In the genomic region with DNA sequence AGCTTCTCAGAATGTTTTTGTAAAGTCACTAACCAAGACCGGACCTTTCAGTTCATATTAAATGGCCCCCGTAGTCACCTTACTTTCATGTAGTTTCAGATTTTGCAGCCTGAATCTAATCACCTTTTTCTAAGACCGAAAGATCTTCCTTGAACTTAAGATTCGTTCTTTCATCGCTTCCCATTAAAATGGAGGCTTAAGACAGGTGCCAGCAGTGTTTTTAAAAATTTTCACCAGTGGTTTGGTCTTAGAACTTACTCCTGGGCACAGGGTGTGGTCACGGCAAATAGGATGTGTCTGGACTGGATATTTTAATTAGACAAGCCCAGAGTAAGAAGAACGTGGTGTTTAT, we compare ENCODE assay signal across 8 cellular contexts. TPM values are rescaled to one million over a fixed set of nuclear protein-coding genes. Genes with fewer than 3 reads are reported as not detected.
DNase-seq lines count a peak whose midpoint lies in the region; ATAC-seq and TF ChIP-seq lines count a peak whose summit lies in the region.

No MANE protein-coding gene starts in this region.

- no peaks in the 10 kb centered on the region for H3K9me3 ChIP-seq in gastroesophageal sphincter

- no peak for ATAC-seq in gastroesophageal sphincter

- TF ChIP-seq POLR2A in gastroesophageal sphincter (IDR thresholded peaks at IDR 0.05): no peak

- TF ChIP-seq CTCF in WI38 (IDR thresholded peaks at IDR 0.05; ENCODE audit: low read depth, low read length): no peak
- TF ChIP-seq CTCF in gastroesophageal sphincter (IDR thresholded peaks at IDR 0.05): no peak
- TF ChIP-seq CTCF in retinal pigment epithelial cell (conservative IDR thresholded peaks at IDR 0.05; ENCODE audit: low read depth, low read length): no peak

- H3K4me1 ChIP-seq in gastroesophageal sphincter: peaks cover 12 to 43% (median 16%) of the 10 kb centered on the region in 3 donors

- peaks cover 9 to 32% of the 10 kb centered on the region in 2 donors for H3K36me3 ChIP-seq in gastroesophageal sphincter

- TF ChIP-seq EP300 in gastroesophageal sphincter (IDR thresholded peaks at IDR 0.05): no peak

- 0 to 1% methylated on average over 3 to 7 of the region's 7 CpGs for WGBS in gastroesophageal sphincter (ENCODE audit: low coverage in 1 of 2), 2 donors

- H3K27ac ChIP-seq in gastroesophageal sphincter: peak overlapping the region; percentile 91 to 98 (median 95)

- H3K4me3 ChIP-seq in WI38 (ENCODE audit: low read depth, low read length) (peak overlapping the region; percentile 100), gastroesophageal sphincter (peak overlapping the region; percentile 68 to 96), retinal pigment epithelial cell (ENCODE audit: low read length) (peak overlapping the region; percentile 91)

- DNase-seq in NCI-H146 (lab: John Stamatoyannopoulos, UW) (peak; percentile 35), NCI-H146 treated with DMSO at 0.1 percent for 48 hours (lab: John Stamatoyannopoulos, UW; ENCODE audit: unreplicated experiment) (no peak), retinal pigment epithelial cell (ENCODE audit: low read depth) (no peak), NCI-H2227 (lab: John Stamatoyannopoulos, UW; ENCODE audit: unreplicated experiment) (no peak), LoVo (ENCODE audit: low spot score) (no peak), GM19238 (ENCODE audit: insufficient read length, low spot score) (no peak)

- H3K27me3 ChIP-seq in gastroesophageal sphincter: no peaks in the 10 kb centered on the region

RNA-seq across cellular contexts. Expression of gene SRSF3, which starts 0.6 kb away (rescaled TPM):
- 100 to 1,000 TPM; 108 to 195 (median 156) TPM for total RNA-seq in gastroesophageal sphincter

RNA-seq across cellular contexts. Expression of gene STK38, which starts 47.5 kb away (rescaled TPM):
- 10 to 100 TPM; 20.5 to 51.0 (median 40.6) TPM for total RNA-seq in gastroesophageal sphincter
